ENCODE assay signal across 8 cellular contexts in the genomic region with DNA sequence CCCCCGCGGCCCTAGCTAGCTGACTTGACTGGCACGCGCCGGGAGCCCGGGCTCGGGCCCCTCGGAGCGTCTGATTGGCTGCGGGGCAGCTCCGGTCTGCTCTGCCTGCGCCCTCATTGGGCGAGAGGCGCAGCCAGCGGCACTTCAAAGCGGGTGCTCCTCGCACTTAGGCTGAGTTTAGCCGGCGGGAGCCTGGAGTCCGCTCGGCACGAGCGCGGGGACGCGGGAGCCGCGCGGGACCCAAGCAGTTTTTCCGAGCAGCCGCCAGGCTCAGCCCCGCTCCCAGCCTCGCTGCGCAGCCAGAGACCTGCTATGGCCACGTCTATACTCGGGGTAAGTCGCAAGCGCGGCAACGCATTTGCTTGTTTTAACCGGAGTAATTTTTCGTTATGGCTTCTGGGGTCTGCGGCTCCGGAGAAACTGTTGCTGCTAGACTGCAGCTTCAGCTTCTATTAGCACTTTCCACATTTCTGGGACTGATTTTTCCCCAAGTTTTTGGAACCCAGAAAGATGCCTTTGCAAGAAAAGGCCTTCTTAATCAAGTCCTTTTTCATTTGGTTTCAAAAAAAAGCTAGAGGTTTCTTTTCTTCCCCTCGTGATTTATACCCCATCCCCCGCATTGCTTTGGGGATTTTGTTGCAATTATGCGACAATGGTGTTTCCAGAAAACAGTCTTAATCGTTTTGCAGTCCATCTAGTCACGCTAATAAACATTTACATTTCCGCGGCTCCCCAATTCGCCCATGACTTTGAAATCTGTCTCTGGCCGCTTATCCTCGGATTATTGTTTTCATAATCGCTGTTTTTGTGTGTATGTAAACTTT. TPM values are rescaled to one million over a fixed set of nuclear protein-coding genes. Genes with fewer than 3 reads are reported as not detected.
DNase-seq lines count a peak whose midpoint lies in the region; ATAC-seq and TF ChIP-seq lines count a peak whose summit lies in the region.

SP9 (plus strand) TSS at position 174 of the 824 bp plus-strand sequence; CDS start at position 313, 139 bp downstream.

- peaks cover 55% of the 10 kb centered on the region for H3K4me1 ChIP-seq in effector memory CD4-positive, alpha-beta T cell (ENCODE audit: control insufficient read depth, insufficient read depth, low read length, poor library complexity, severe bottlenecking)
- peaks cover 51% of the 10 kb centered on the region for H3K4me1 ChIP-seq in neural progenitor cell

- peaks cover 95% of the 10 kb centered on the region for H3K27me3 ChIP-seq in effector memory CD4-positive, alpha-beta T cell (replicated peaks; ENCODE audit: control insufficient read depth, insufficient read depth, low read length, poor library complexity, severe bottlenecking)
- H3K27me3 ChIP-seq in neural progenitor cell = peaks cover 100% of the 10 kb centered on the region

- H3K4me3 ChIP-seq in AG09309 (ENCODE audit: control insufficient read depth, low read depth, low read length) = peak within 1 kb of the TSS; percentile 67
- peak within 1 kb of the TSS; percentile 13 for H3K4me3 ChIP-seq in effector memory CD4-positive, alpha-beta T cell (ENCODE audit: insufficient read depth, low read depth, low read length, poor library complexity, severe bottlenecking)
- H3K4me3 ChIP-seq in neural progenitor cell = peak within 1 kb of the TSS; percentile 51

- peaks cover 78% of the 10 kb centered on the region for H3F3A ChIP-seq in neural progenitor cell (ENCODE audit: low read depth)

- DNase-seq in AG09309 (ENCODE audit: low read depth) (peak; percentile 74), GM13976 (ENCODE audit: low spot score) (peak; percentile 75), RPMI7951 (ENCODE audit: low read depth) (peak; percentile 46), neural progenitor cell (ENCODE audit: low spot score) (peak; percentile 95), hippocampal formation (lab: John Stamatoyannopoulos, UW) (no peak)
- DNase-seq in effector memory CD4-positive, alpha-beta T cell = no peak

- H3K27ac ChIP-seq in effector memory CD4-positive, alpha-beta T cell (ENCODE audit: insufficient read depth, low read length, poor library complexity, severe bottlenecking) = no peak within 1 kb of the TSS
- no peak within 1 kb of the TSS for H3K27ac ChIP-seq in neural progenitor cell

- ATAC-seq in GM19395 (IDR thresholded peaks at IDR 0.05; ENCODE audit: unreplicated experiment) (no peak), HG03108 (IDR thresholded peaks at IDR 0.05; ENCODE audit: unreplicated experiment) (no peak)

- H3K27ac Mint-ChIP-seq in neural progenitor cell = no peak within 1 kb of the TSS

- no peaks in the 10 kb centered on the region for H3K36me3 Mint-ChIP-seq in neural progenitor cell

- no peak within 1 kb of the TSS for H3K9ac ChIP-seq in neural progenitor cell

- in situ Hi-C loops in GM13976 (cut with MboI; ENCODE audit: low sequenced_read_pairs, unreplicated experiment) = no loop called here

- H3K27me3 Mint-ChIP-seq in neural progenitor cell (ENCODE audit: insufficient read depth, low read depth) = peaks cover 59% of the 10 kb centered on the region

- TF ChIP-seq CTCF in AG09309 (IDR thresholded peaks at IDR 0.05; ENCODE audit: control insufficient read depth, insufficient read depth, low read depth, low read length, missing control alignments) = no peak
- no peak for TF ChIP-seq CTCF in GM13976 (IDR thresholded peaks at IDR 0.05; ENCODE audit: borderline replicate concordance, control extremely low read depth, extremely low read depth, insufficient read depth, missing control alignments)
- no peak for TF ChIP-seq CTCF in neural progenitor cell (IDR thresholded peaks at IDR 0.05)

- peaks cover 77% of the 10 kb centered on the region for H4K20me1 ChIP-seq in neural progenitor cell (ENCODE audit: low read depth)

- H3K4me2 ChIP-seq in neural progenitor cell = peak within 1 kb of the TSS; percentile 83

- H3K4me1 Mint-ChIP-seq in neural progenitor cell = peaks cover 60% of the 10 kb centered on the region

- no peaks in the 10 kb centered on the region for H3K36me3 ChIP-seq in effector memory CD4-positive, alpha-beta T cell (ENCODE audit: control insufficient read depth, insufficient read depth, low read length)
- H3K36me3 ChIP-seq in neural progenitor cell = no peaks in the 10 kb centered on the region

- H3K9me3 ChIP-seq in effector memory CD4-positive, alpha-beta T cell (ENCODE audit: control insufficient read depth, low read length) = no peaks in the 10 kb centered on the region
- H3K9me3 ChIP-seq in neural progenitor cell (ENCODE audit: low read depth) = no peaks in the 10 kb centered on the region

- H2AFZ ChIP-seq in neural progenitor cell (replicated peaks) = peak within 1 kb of the TSS; percentile 60

- H3K9me3 Mint-ChIP-seq in neural progenitor cell = no peaks in the 10 kb centered on the region

- H3K79me2 ChIP-seq in neural progenitor cell (ENCODE audit: low read depth) = no peaks in the 10 kb centered on the region

- peak within 1 kb of the TSS; percentile 89 for H3K4me3 Mint-ChIP-seq in neural progenitor cell

RNA-seq across cellular contexts. Expression of gene SP9, which starts in this region (rescaled TPM):
- total RNA-seq in RPMI7951 (2014; rRNA removed; shearing (Covaris generic)) = not detected in 2 replicates
- total RNA-seq in neural progenitor cell (ENCODE audit: low replicate concordance) = not detected in 2 replicates

Comparison
In these comparisons a context has a peak if more than half of its experiments do, and no peak if none do; other contexts are left out.
1. Peak in DNase-seq in RPMI7951; RNA of the gene not detected or under 1 TPM.
2. Peak in DNase-seq, H3K4me3 ChIP-seq and H3K4me2 ChIP-seq in neural progenitor cell; RNA of the gene not detected or under 1 TPM.
3. DNase-seq: peak in AG09309 (single experiment) and GM13976 (single experiment); none in effector memory CD4-positive, alpha-beta T cell (0 of 3) and hippocampal formation (0 of 2).
4. H3K4me3 ChIP-seq: peak in every context shown above with its lines; median percentile 67 in AG09309; 51 in neural progenitor cell; 13 in effector memory CD4-positive, alpha-beta T cell.